ENCODE assay signal across 8 cellular contexts in the genomic region with DNA sequence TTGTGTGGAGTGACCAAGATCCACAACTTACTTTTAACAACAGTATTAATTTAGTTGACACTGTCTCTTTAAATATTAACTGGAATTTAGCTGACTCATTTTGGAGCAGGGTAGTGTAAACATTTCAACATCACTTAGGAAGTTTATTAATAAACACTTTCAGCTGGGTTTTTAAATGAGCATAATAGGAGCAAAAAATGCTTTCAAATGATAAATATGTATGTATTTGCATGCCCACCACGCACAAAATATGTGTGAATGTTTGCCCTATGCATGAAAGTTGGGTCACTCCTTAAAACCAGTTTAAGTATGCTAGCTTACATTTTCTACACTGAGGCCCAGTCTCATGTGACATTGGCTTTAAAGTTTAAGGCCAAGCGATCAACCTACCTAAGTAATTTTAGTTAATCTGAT. TPM values are rescaled to one million over a fixed set of nuclear protein-coding genes. Genes with fewer than 3 reads are reported as not detected.
DNase-seq lines count a peak whose midpoint lies in the region; ATAC-seq, FAIRE-seq and TF ChIP-seq lines count a peak whose summit lies in the region.

No MANE protein-coding gene starts in this region.

- peaks cover 82% of the 10 kb centered on the region for H3K79me2 ChIP-seq in DOHH2 (ENCODE audit: control insufficient read depth, low read length)
- peaks cover 79% of the 10 kb centered on the region for H3K79me2 ChIP-seq in PC-3 (ENCODE audit: low read length)

- FAIRE-seq in pancreas (lab: Jason Lieb, UNC), result peak; percentile 87

- H3K9me3 ChIP-seq in DOHH2 (ENCODE audit: control insufficient read depth, insufficient read depth, low read length) (no peaks in the 10 kb centered on the region), PC-3 (ENCODE audit: low read length) (no peaks in the 10 kb centered on the region), pancreas (no peaks in the 10 kb centered on the region)

- H3K4me3 ChIP-seq in DOHH2 (ENCODE audit: low read length), result peak overlapping the region; percentile 88
- peak overlapping the region; percentile 98 for H3K4me3 ChIP-seq in PC-3 (ENCODE audit: low read length)
- H3K4me3 ChIP-seq in epithelial cell of proximal tubule (ENCODE audit: low read depth, low read length), result peak overlapping the region; percentile 93
- H3K4me3 ChIP-seq in pancreas, result peak overlapping the region; percentile 5 to 99 (median 78)

- H3K9me2 ChIP-seq in DOHH2 (replicated peaks; ENCODE audit: control insufficient read depth, low read length) (no peaks in the 10 kb centered on the region), PC-3 (replicated peaks; ENCODE audit: low read length) (no peaks in the 10 kb centered on the region)

- H3K36me3 ChIP-seq in DOHH2 (ENCODE audit: control insufficient read depth, low read length) (peaks cover 68% of the 10 kb centered on the region), PC-3 (ENCODE audit: low read depth, low read length) (peaks cover 52% of the 10 kb centered on the region), pancreas (peaks cover 0 to 34% (median 0%) of the 10 kb centered on the region in 3 donors)

- BruUV-seq in PC-3 (replicated peaks; lab: Mats Ljungman, UMichigan), result no TSS peak

- H3K27me3 ChIP-seq in DOHH2 (ENCODE audit: control insufficient read depth, low read length), result no peaks in the 10 kb centered on the region
- no peaks in the 10 kb centered on the region for H3K27me3 ChIP-seq in PC-3 (ENCODE audit: low read length)
- no peaks in the 10 kb centered on the region for H3K27me3 ChIP-seq in pancreas

- no peak overlapping the region for H2AFZ ChIP-seq in PC-3 (ENCODE audit: low read length)

- peak overlapping the region; percentile 100 for H3K4me2 ChIP-seq in DOHH2 (ENCODE audit: low read length)
- peak overlapping the region; percentile 91 for H3K4me2 ChIP-seq in PC-3 (ENCODE audit: low read length)

- ATAC-seq in PC-3, result no peak
- ATAC-seq in pancreas, result peak in 2 of 4 donors; percentile 8 to 15
- ATAC-seq in GM21515 (IDR thresholded peaks at IDR 0.05; ENCODE audit: unreplicated experiment), result no peak

- 1% methylated on average over 2 of the region's 2 CpGs for WGBS in pancreas, 2 donors

- TF ChIP-seq CTCF in DOHH2 (IDR thresholded peaks at IDR 0.05; ENCODE audit: low read depth, low read length, poor library complexity, severe bottlenecking), result no peak
- TF ChIP-seq CTCF in PC-3 (conservative IDR thresholded peaks at IDR 0.05; ENCODE audit: low read depth, low read length), result no peak
- TF ChIP-seq CTCF in epithelial cell of proximal tubule (conservative IDR thresholded peaks at IDR 0.05; ENCODE audit: low read depth, low read length), result no peak
- TF ChIP-seq CTCF in pancreas (IDR thresholded peaks at IDR 0.05), result no peak

- H3F3A ChIP-seq in DOHH2 (ENCODE audit: control insufficient read depth, insufficient read depth), result no peaks in the 10 kb centered on the region
- no peaks in the 10 kb centered on the region for H3F3A ChIP-seq in PC-3 (ENCODE audit: low read length, unreplicated experiment)

- H4K20me1 ChIP-seq in DOHH2 (ENCODE audit: control insufficient read depth, insufficient read depth, low read depth, low read length) (peaks cover 26% of the 10 kb centered on the region), PC-3 (ENCODE audit: low read length) (peaks cover 70% of the 10 kb centered on the region)

- H3K4me1 ChIP-seq in DOHH2 (ENCODE audit: control insufficient read depth, low read length) (peaks cover 28% of the 10 kb centered on the region), PC-3 (ENCODE audit: insufficient read depth, low read length) (peaks cover 19% of the 10 kb centered on the region; the same call in 1 of the 2 replicates), pancreas (peaks cover 29 to 46% (median 43%) of the 10 kb centered on the region in 3 donors)

- DNase-seq in PC-3, result peak; percentile 30
- DNase-seq in epithelial cell of proximal tubule (ENCODE audit: low read depth), result no peak
- no peak for DNase-seq in pancreas
- DNase-seq in OCI-M2 (lab: John Stamatoyannopoulos, UW; ENCODE audit: unreplicated experiment), result no peak
- no peak for DNase-seq in effector CD8-positive, alpha-beta T cell (lab: John Stamatoyannopoulos, UW)
- no peak for DNase-seq in ecto neural progenitor cell (ENCODE audit: low spot score)

- H3K27ac ChIP-seq in DOHH2 (ENCODE audit: low read depth, low read length) (no peak overlapping the region), PC-3 (ENCODE audit: low read length) (no peak overlapping the region), pancreas (peak overlapping the region in 2 of 4 donors; percentile 99)

- CTCF ChIA-PET in PC-3 (lab: Charles Lee), result no interaction called here

- POLR2A ChIA-PET in PC-3 (lab: Charles Lee; ENCODE audit: unreplicated experiment), result interaction anchor here (0.6 to 0.7 kb wide), 2 partner anchors 163 to 171 kb away, joined by 3 to 4 read pairs; no protein-coding TSS in a partner anchor

- intact Hi-C loops in PC-3 (cut with micrococcal nuclease), result loop anchor here (1.0 to 2.0 kb wide), 3 partner anchors 13 to 115 kb away; no protein-coding TSS in a partner anchor
- intact Hi-C loops in pancreas (cut with DNase I), result no loop called here

- H3K9ac ChIP-seq in PC-3 (ENCODE audit: low read length), result peak overlapping the region; percentile 88; the same call in 1 of the 2 replicates

RNA-seq across cellular contexts. Expression of gene ZFAND5, which starts 2.9 kb away (rescaled TPM):
- total RNA-seq in PC-3 (2014; rRNA removed) (84.1 and 88.8 TPM in 2 replicates), epithelial cell of proximal tubule (78.6 and 105 TPM in 2 replicates), pancreas (10 to 100 TPM; 47.8 to 98.6 (median 70.8) TPM)
- 10 to 100 TPM; 55.6 to 84.7 TPM for polyA plus RNA-seq in pancreas
